8 cellular contexts compared by ENCODE assay signal in genomic region chr17:14069251-14069981, GRCh38. TPM values are rescaled to one million over a fixed set of nuclear protein-coding genes. Genes with fewer than 3 reads are reported as not detected.
A peak's percentile ranks its signal among the peaks of the same experiment; 100 is the strongest.
DNase-seq lines count a peak whose midpoint lies in the region; ATAC-seq and TF ChIP-seq lines count a peak whose summit lies in the region.

Gene COX10, plus strand, starts transcription at chr17:14069504. Its CDS starts 102 bp downstream, at chr17:14069606.

- peak within 1 kb of the TSS; percentile 90 for H3K27ac Mint-ChIP-seq in activated B cell treated with CpG ODN at 0.5 μM for 24 hours

- peak within 1 kb of the TSS; percentile 96 for H3K4me3 ChIP-seq in AG04449 (ENCODE audit: low read depth, low read length)

- peaks cover 27% of the 10 kb centered on the region for H3K36me3 Mint-ChIP-seq in activated B cell treated with CpG ODN at 0.5 μM for 24 hours (ENCODE audit: low read depth)

- POLR2A ChIA-PET in AG04449 (lab: Yijun Ruan, JAX) = interaction anchor here (0.7 to 0.9 kb wide), 2 partner anchors 234 to 960 kb away, joined by 3 read pairs; no protein-coding TSS in a partner anchor
- POLR2A ChIA-PET in activated B cell treated with CpG ODN at 0.5 μM for 24 hours (lab: Charles Lee) = interaction anchor here (0.6 to 1.5 kb wide), 4 partner anchors 13 to 463 kb away, joined by 4 to 6 read pairs (median 5); partner anchors contain the start of gene HS3ST3B1

- no peaks in the 10 kb centered on the region for H3K27me3 Mint-ChIP-seq in activated B cell treated with CpG ODN at 0.5 μM for 24 hours

- TF ChIP-seq CTCF in AG04449 (IDR thresholded peaks at IDR 0.05; ENCODE audit: insufficient read depth, low read length, missing control alignments) (no peak), activated B cell treated with CpG ODN at 0.5 μM for 24 hours (IDR thresholded peaks at IDR 0.05) (no peak)

- intact Hi-C loops in activated B cell treated with CpG ODN at 0.5 μM for 24 hours (cut with micrococcal nuclease) = loop anchor here (1.0 to 5.0 kb wide), 4 partner anchors 138 to 358 kb away; partner anchors contain the start of gene HS3ST3B1

- peak within 1 kb of the TSS; percentile 52 for H3K27ac ChIP-seq in caudate nucleus (ENCODE audit: low read depth, low read length)

- peaks cover 33% of the 10 kb centered on the region for H3K4me1 Mint-ChIP-seq in activated B cell treated with CpG ODN at 0.5 μM for 24 hours

- DNase-seq in AG04449 (ENCODE audit: low read depth, low spot score) (no peak), NCI-H2227 (lab: John Stamatoyannopoulos, UW; ENCODE audit: unreplicated experiment) (peak; percentile 86), activated B cell treated with CpG ODN at 0.5 μM for 24 hours (peak; percentile 87), caudate nucleus (lab: John Stamatoyannopoulos, UW) (peak in 60 of 61 donors; percentile 24 to 88 (median 74)), inferior parietal cortex (ENCODE audit: extremely low spot score) (peak; percentile 87)
- peak; percentile 83 to 84 for DNase-seq in stimulated activated CD4-positive, alpha-beta T cell treated with anti-CD3 and anti-CD28 coated beads, Interleukin-12 subunit alpha, Interleukin-12 subunit beta, amount 100 ng/mL, for 24 hours (ENCODE audit: low read depth in 2 of 2)

- peak; percentile 97 for ATAC-seq in GM18873 (IDR thresholded peaks at IDR 0.05; ENCODE audit: low FRiP score, unreplicated experiment)
- ATAC-seq in HG03135 (IDR thresholded peaks at IDR 0.05; ENCODE audit: unreplicated experiment) = peak; percentile 100
- peak; percentile 98 for ATAC-seq in activated B cell treated with CpG ODN at 0.5 μM for 24 hours (ENCODE audit: low read depth)

- CTCF ChIA-PET in AG04449 (lab: Yijun Ruan, JAX) = no interaction called here
- CTCF ChIA-PET in activated B cell treated with CpG ODN at 0.5 μM for 24 hours (lab: Charles Lee) = no interaction called here

- peaks cover 3% of the 10 kb centered on the region for H3K9me3 Mint-ChIP-seq in activated B cell treated with CpG ODN at 0.5 μM for 24 hours

- H3K4me3 Mint-ChIP-seq in activated B cell treated with CpG ODN at 0.5 μM for 24 hours = peak within 1 kb of the TSS; percentile 97

RNA-seq across cellular contexts. Expression of gene COX10, which starts in this region (rescaled TPM):
- 19.4 and 20.8 TPM in 2 replicates for total RNA-seq in activated B cell treated with CpG ODN at 0.5 μM for 24 hours
